Comparison of ENCODE assay signal across 25 cellular contexts in genomic region chr10:10774416-10774815, GRCh38.
"Had no signal": no experiment of that assay in that cellular context is flagged by ENCODE, and none has a peak within 500 bp of the region (broad histone marks: within the 10 kb centered on the region; RNA-seq: fewer than 3 reads in every experiment).

No MANE protein-coding gene starts in this region.

- H3K27me3 ChIP-seq: ovary, right lobe of liver, sigmoid colon, stomach, suprapubic skin, testis, tibial artery, transverse colon, upper lobe of right lung, uterus had no signal

- ATAC-seq: naive thymus-derived CD8-positive, alpha-beta T cell; natural killer cell treated with Interleukin-12 subunit alpha and Interleukin-12 subunit beta and Interleukin-15 and Interleukin-18, amount 100 ng/mL, for 72 hours; psoas muscle; right cardiac atrium; right lobe of liver; stimulated activated effector memory CD8-positive, alpha-beta T cell treated with anti-CD3 and anti-CD28 coated beads, Interleukin-12 subunit alpha, Interleukin-12 subunit beta, amount 100 ng/mL, for 72 hours; stimulated activated naive B cell treated with anti-CD40 and anti-IgM and Interleukin-4, amounts not matched to agents 10 μg/mL and 1 μg/mL and 100 μg/mL, for 72 hours; upper lobe of right lung had no signal

- H3K9me3 ChIP-seq: ovary, psoas muscle, right lobe of liver, sigmoid colon, stomach, suprapubic skin, testis, tibial artery, transverse colon, upper lobe of right lung, uterus had no signal

- H3K36me3 ChIP-seq: ovary, right lobe of liver, sigmoid colon, stomach, suprapubic skin, tibial artery, transverse colon, upper lobe of right lung, uterus had no signal

- DNase-seq: naive thymus-derived CD8-positive, alpha-beta T cell; nephron progenitor cell; occipital lobe; ovary; psoas muscle; right cardiac atrium; right lobe of liver; sigmoid colon; small intestine; stimulated activated CD4-positive, alpha-beta T cell treated with anti-CD3 and anti-CD28 coated beads, Interleukin-15, amount 100 ng/mL, for 24 hours; stimulated activated CD4-positive, alpha-beta T cell treated with anti-CD3 and anti-CD28 coated beads, Interleukin-2, amount 100 ng/mL, for 24 hours; stimulated activated CD4-positive, alpha-beta T cell treated with anti-CD3 and anti-CD28 coated beads, Interleukin-2, amount 100 ng/mL, for 48 hours; stimulated activated CD4-positive, alpha-beta T cell treated with anti-CD3 and anti-CD28 coated beads, Interleukin-4, amount 100 ng/mL, for 24 hours; stimulated activated naive B cell treated with anti-CD40 and anti-IgM and Interleukin-4, amounts not matched to agents 10 μg/mL and 1 μg/mL and 100 μg/mL, for 72 hours; stimulated activated naive CD4-positive, alpha-beta T cell treated with Interleukin-2 at 50 U/mL for 16 hours; stomach; testis; tibial artery; transverse colon; upper lobe of right lung; uterus had no signal

- H3K27ac ChIP-seq: ovary, parathyroid adenoma, psoas muscle, right lobe of liver, sigmoid colon, stomach, suprapubic skin, testis, tibial artery, transverse colon, upper lobe of right lung, uterus had no signal

- H3K4me3 ChIP-seq: ovary, psoas muscle, right lobe of liver, sigmoid colon, stomach, suprapubic skin, testis, tibial artery, transverse colon, upper lobe of right lung, uterus had no signal
